8 cellular contexts compared by ENCODE assay signal in genomic region chr1:19799877-19800804, GRCh38. TPM values are rescaled to one million over a fixed set of nuclear protein-coding genes. Genes with fewer than 3 reads are reported as not detected.
A peak's percentile ranks its signal among the peaks of the same experiment; 100 is the strongest.
DNase-seq lines count a peak whose midpoint lies in the region; ATAC-seq and TF ChIP-seq lines count a peak whose summit lies in the region.

Gene TMCO4 (minus strand): TSS chr1:19799916. CDS start chr1:19780758, 19,158 bp downstream.

- H3K9ac ChIP-seq in SU-DHL-6 (ENCODE audit: low read length) (peak within 1 kb of the TSS; percentile 39; the same call in 1 of the 2 replicates), trophoblast cell (ENCODE audit: low read length) (peak within 1 kb of the TSS; percentile 42)

- H2BK12ac ChIP-seq in trophoblast cell (ENCODE audit: low read length) = no peak within 1 kb of the TSS

- no peaks in the 10 kb centered on the region for H4K20me1 ChIP-seq in SU-DHL-6 (ENCODE audit: low read depth, low read length)

- H3K79me1 ChIP-seq in trophoblast cell (ENCODE audit: low read length) = peaks cover 5% of the 10 kb centered on the region

- peak; percentile 4 for DNase-seq in activated naive CD8-positive, alpha-beta T cell treated with anti-CD3 and anti-CD28 coated beads, Interleukin-2, amount 50 U/mL, for 16 hours (ENCODE audit: low read depth, low spot score)
- DNase-seq in cardiac septum (ENCODE audit: low spot score) = peak; percentile 80
- DNase-seq in trophoblast cell = peak; percentile 51 to 71

- peak within 1 kb of the TSS; percentile 80 for H4K12ac ChIP-seq in trophoblast cell (ENCODE audit: low read depth, low read length)

- H3K4me3 ChIP-seq in SU-DHL-6 (ENCODE audit: insufficient read depth, low read length, poor library complexity, severe bottlenecking) = peak within 1 kb of the TSS; percentile 26
- H3K4me3 ChIP-seq in trophoblast cell (ENCODE audit: low read depth, low read length) = peak within 1 kb of the TSS; percentile 75
- peak within 1 kb of the TSS; percentile 59 for H3K4me3 ChIP-seq in urinary bladder (ENCODE audit: low read depth, low read length)

- intact Hi-C loops in cardiac septum (cut with DNase I) = no loop called here

- no peak within 1 kb of the TSS for H3K18ac ChIP-seq in trophoblast cell (ENCODE audit: low read length)

- H3K9me3 ChIP-seq in SU-DHL-6 (ENCODE audit: insufficient read depth, low read length) (no peaks in the 10 kb centered on the region), trophoblast cell (ENCODE audit: insufficient read depth, low read depth, low read length) (no peaks in the 10 kb centered on the region)

- TF ChIP-seq CTCF in 22Rv1 (IDR thresholded peaks at IDR 0.05) (no peak; the same call in 1 of the 2 replicates), SU-DHL-6 (IDR thresholded peaks at IDR 0.05; ENCODE audit: insufficient read depth, low read length, poor library complexity, severe bottlenecking) (no peak)

- peaks cover 0 to 7% of the 10 kb centered on the region in 2 experiments for H3K4me1 ChIP-seq in trophoblast cell (ENCODE audit: control insufficient read depth in 1 of 2, insufficient read depth in 2 of 2, low read length in 2 of 2)
- no peaks in the 10 kb centered on the region for H3K4me1 ChIP-seq in urinary bladder (ENCODE audit: insufficient read depth)

- H3K27me3 ChIP-seq in SU-DHL-6 (ENCODE audit: low read length) (no peaks in the 10 kb centered on the region), trophoblast cell (ENCODE audit: insufficient read depth, low read length) (no peaks in the 10 kb centered on the region)

- H3K79me2 ChIP-seq in SU-DHL-6 (ENCODE audit: insufficient read depth, low read length) = no peaks in the 10 kb centered on the region
- peaks cover 2% of the 10 kb centered on the region for H3K79me2 ChIP-seq in trophoblast cell (ENCODE audit: control insufficient read depth, insufficient read depth, low read length, poor library complexity)

- no peak within 1 kb of the TSS for H2AK5ac ChIP-seq in trophoblast cell (ENCODE audit: low read length)

- H3K4ac ChIP-seq in trophoblast cell (ENCODE audit: low read depth, low read length) = peak within 1 kb of the TSS; percentile 44

- H3K23ac ChIP-seq in trophoblast cell (ENCODE audit: low read length) = no peak within 1 kb of the TSS

- H3K9me2 ChIP-seq in SU-DHL-6 (replicated peaks; ENCODE audit: insufficient read depth, low read length) = no peaks in the 10 kb centered on the region

- ATAC-seq in GM18505 (IDR thresholded peaks at IDR 0.05; ENCODE audit: unreplicated experiment) = peak; percentile 34
- peak; percentile 40 for ATAC-seq in HG03460 (IDR thresholded peaks at IDR 0.05; ENCODE audit: unreplicated experiment)

- peak within 1 kb of the TSS; percentile 38 for H4K91ac ChIP-seq in trophoblast cell (ENCODE audit: low read depth, low read length)

- TF ChIP-seq POLR2A in GM18505 (IDR thresholded peaks at IDR 0.05; ENCODE audit: borderline replicate concordance, extremely low read depth, insufficient read depth, insufficient read length) = peak; percentile 1

- H3K27ac ChIP-seq in 22Rv1 (peak within 1 kb of the TSS; percentile 83), SU-DHL-6 (ENCODE audit: low read depth, low read length) (no peak within 1 kb of the TSS), trophoblast cell (ENCODE audit: low read depth, low read length) (no peak within 1 kb of the TSS), urinary bladder (ENCODE audit: low read depth) (peak within 1 kb of the TSS; percentile 85)

- peak within 1 kb of the TSS; percentile 65 for H3K14ac ChIP-seq in trophoblast cell (ENCODE audit: low read length)

- H3K4me2 ChIP-seq in SU-DHL-6 (ENCODE audit: low read depth, low read length, poor library complexity, severe bottlenecking) = peak within 1 kb of the TSS; percentile 53
- H3K4me2 ChIP-seq in trophoblast cell (ENCODE audit: low read length) = peak within 1 kb of the TSS; percentile 93

- H3K36me3 ChIP-seq in SU-DHL-6 (ENCODE audit: low read length) = no peaks in the 10 kb centered on the region
- H3K36me3 ChIP-seq in trophoblast cell (ENCODE audit: control insufficient read depth in 1 of 2, insufficient read depth in 2 of 2, low read length in 2 of 2) = no peaks in the 10 kb centered on the region
- no peaks in the 10 kb centered on the region for H3K36me3 ChIP-seq in urinary bladder (ENCODE audit: insufficient read depth)

- H2AFZ ChIP-seq in SU-DHL-6 (ENCODE audit: low read depth, low read length, severe bottlenecking) = peak within 1 kb of the TSS; percentile 82
- H2AFZ ChIP-seq in trophoblast cell (ENCODE audit: insufficient read depth, low read length, poor library complexity) = peak within 1 kb of the TSS; percentile 66

- peak within 1 kb of the TSS; percentile 83 for H4K8ac ChIP-seq in trophoblast cell (ENCODE audit: low read depth, low read length)

- WGBS in trophoblast cell (ENCODE audit: extremely low coverage, insufficient coverage, insufficient read length) = no CpG with 5 or more reads among the region's 65 CpGs
- WGBS in urinary bladder = 11% methylated on average over 63 of the region's 65 CpGs

- H3F3A ChIP-seq in SU-DHL-6 (ENCODE audit: insufficient read depth) = no peaks in the 10 kb centered on the region

- no peak within 1 kb of the TSS for H2BK120ac ChIP-seq in trophoblast cell (ENCODE audit: insufficient read depth, low read length, poor library complexity)

- H2BK5ac ChIP-seq in trophoblast cell (ENCODE audit: low read depth, low read length, poor library complexity) = peak within 1 kb of the TSS; percentile 31

RNA-seq across cellular contexts. Expression of gene TMCO4, which starts in this region (rescaled TPM):
- total RNA-seq in cardiac septum (9.3 TPM), urinary bladder (12.7 TPM)
- polyA plus RNA-seq in trophoblast cell (2013) = 5.0 and 5.7 TPM in 2 replicates
- 19.9 TPM for polyA plus RNA-seq in urinary bladder

Comparison
In these comparisons a context has a peak if more than half of its experiments do, and no peak if none do; other contexts are left out.
1. H3K27ac ChIP-seq: peak in 22Rv1 (single experiment) and urinary bladder (single experiment); none in SU-DHL-6 (single experiment) and trophoblast cell (single experiment).
2. DNase-seq: peak in every context shown above with its lines; median percentile 80 in cardiac septum; 61 in trophoblast cell; 4 in activated naive CD8-positive, alpha-beta T cell treated with anti-CD3 and anti-CD28 coated beads, Interleukin-2, amount 50 U/mL, for 16 hours.
3. Peak in every context shown above with its lines, with median percentiles within 50 percentile points of each other: H3K4me3 ChIP-seq.